ENCODE assay signal across 8 cellular contexts in genomic region chr2:85133751-85134254, GRCh38. TPM values are rescaled to one million over a fixed set of nuclear protein-coding genes. Genes with fewer than 3 reads are reported as not detected.
DNase-seq lines count a peak whose midpoint lies in the region; ATAC-seq and TF ChIP-seq lines count a peak whose summit lies in the region.

No MANE protein-coding gene starts in this region.

- DNase-seq in stimulated activated CD4-positive, alpha-beta T cell treated with anti-CD3 and anti-CD28 coated beads, Interleukin-12 subunit alpha, Interleukin-12 subunit beta, amount 100 ng/mL, for 4 hours, result peak; percentile 7
- no peak for DNase-seq in stimulated activated CD4-positive, alpha-beta T cell treated with anti-CD3 and anti-CD28 coated beads, Interleukin-4, amount 100 ng/mL, for 24 hours
- DNase-seq in T1000 (lab: John Stamatoyannopoulos, UW) (peak; percentile 29), endothelial cell (ENCODE audit: low spot score) (peak; percentile 57), erythroblast (lab: John Stamatoyannopoulos, UW) (no peak)

- peak overlapping the region; percentile 25 for H3K4me3 ChIP-seq in mucosa of stomach (ENCODE audit: low read length)

- H3K9me3 ChIP-seq in mucosa of stomach (ENCODE audit: control insufficient read depth, low read length), result no peaks in the 10 kb centered on the region

- peak overlapping the region; percentile 93 for H3K4me3 Mint-ChIP-seq in endothelial cell (ENCODE audit: unreplicated experiment)

- no peaks in the 10 kb centered on the region for H3K9me3 Mint-ChIP-seq in endothelial cell (ENCODE audit: unreplicated experiment)

- peaks cover 33% of the 10 kb centered on the region for H3K27me3 ChIP-seq in mucosa of stomach (ENCODE audit: control insufficient read depth, insufficient read depth, low read length)

- H3K27me3 Mint-ChIP-seq in endothelial cell (ENCODE audit: unreplicated experiment), result peaks cover 10% of the 10 kb centered on the region

- TF ChIP-seq CTCF in endothelial cell (IDR thresholded peaks at IDR 0.05; ENCODE audit: unreplicated experiment), result no peak

- no peak for ATAC-seq in GM18517 (IDR thresholded peaks at IDR 0.05; ENCODE audit: unreplicated experiment)
- ATAC-seq in HG03378 (IDR thresholded peaks at IDR 0.05; ENCODE audit: unreplicated experiment), result no peak

- TF ChIP-seq POLR2A in erythroblast (IDR thresholded peaks at IDR 0.05; ENCODE audit: low read length), result no peak

- peak overlapping the region; percentile 39 for H3K9ac ChIP-seq in mucosa of stomach (ENCODE audit: low read length)

- H3K36me3 Mint-ChIP-seq in endothelial cell (ENCODE audit: low read depth, unreplicated experiment), result peaks cover 14% of the 10 kb centered on the region

- no peak overlapping the region for H3K27ac Mint-ChIP-seq in endothelial cell (ENCODE audit: unreplicated experiment)

- peaks cover 14% of the 10 kb centered on the region for H3K4me1 ChIP-seq in mucosa of stomach (ENCODE audit: control insufficient read depth, insufficient read depth, low read length)

- H3K36me3 ChIP-seq in mucosa of stomach (ENCODE audit: control insufficient read depth, insufficient read depth, low read length), result no peaks in the 10 kb centered on the region

- H3K4me1 Mint-ChIP-seq in endothelial cell (ENCODE audit: unreplicated experiment), result peaks cover 31% of the 10 kb centered on the region

RNA-seq across cellular contexts. Expression of gene TCF7L1, which starts 0.6 kb away (rescaled TPM):
- total RNA-seq in endothelial cell (ENCODE audit: unreplicated experiment), result 83.8 TPM

Comparison
In these comparisons a context has a peak if more than half of its experiments do, and no peak if none do; other contexts are left out.
1. DNase-seq: peak in stimulated activated CD4-positive, alpha-beta T cell treated with anti-CD3 and anti-CD28 coated beads, Interleukin-12 subunit alpha, Interleukin-12 subunit beta, amount 100 ng/mL, for 4 hours (single experiment), T1000 (single experiment) and endothelial cell (single experiment); none in stimulated activated CD4-positive, alpha-beta T cell treated with anti-CD3 and anti-CD28 coated beads, Interleukin-4, amount 100 ng/mL, for 24 hours (single experiment) and erythroblast (0 of 2).